8 cellular contexts compared by ENCODE assay signal in genomic region chr1:234601217-234602017, GRCh38. TPM values are rescaled to one million over a fixed set of nuclear protein-coding genes. Genes with fewer than 3 reads are reported as not detected.
DNase-seq lines count a peak whose midpoint lies in the region; ATAC-seq and TF ChIP-seq lines count a peak whose summit lies in the region.

No MANE protein-coding gene starts in this region.

- peak overlapping the region; percentile 53 for H3K4me3 ChIP-seq in WERI-Rb-1 (ENCODE audit: low read depth, low read length)
- H3K4me3 ChIP-seq in right cardiac atrium (ENCODE audit: low read length) = no peak overlapping the region

- intact Hi-C loops in right cardiac atrium (cut with DNase I) = loop anchor here in 1 of 4 donors (2.0 to 5.0 kb wide), 2 partner anchors 381 to 481 kb away; no protein-coding TSS in a partner anchor

- in situ Hi-C loops in G401 (cut with HindIII; ENCODE audit: low sequenced_read_pairs) = loop anchor here (25.0 kb wide), 1 partner anchor 486 kb away; no protein-coding TSS in a partner anchor

- peaks cover 44% of the 10 kb centered on the region for H3K36me3 ChIP-seq in WERI-Rb-1

- H3K9me3 ChIP-seq in WERI-Rb-1 (ENCODE audit: severe bottlenecking) = no peaks in the 10 kb centered on the region
- no peaks in the 10 kb centered on the region for H3K9me3 ChIP-seq in right cardiac atrium (ENCODE audit: control insufficient read depth, low read length)

- no peak for TF ChIP-seq CTCF in WERI-Rb-1 (IDR thresholded peaks at IDR 0.05; ENCODE audit: low read depth, low read length)

- H3K4me1 ChIP-seq in right cardiac atrium (ENCODE audit: control insufficient read depth, insufficient read depth, low read length) = no peaks in the 10 kb centered on the region

- peaks cover 19 to 23% of the 10 kb centered on the region in 2 donors for H3K36me3 Mint-ChIP-seq in stimulated activated naive B cell treated with anti-CD40 and anti-IgM and Interleukin-4, amounts not matched to agents 10 μg/mL and 1 μg/mL and 100 μg/mL, for 72 hours

- no peaks in the 10 kb centered on the region for H3K27me3 Mint-ChIP-seq in stimulated activated naive B cell treated with anti-CD40 and anti-IgM and Interleukin-4, amounts not matched to agents 10 μg/mL and 1 μg/mL and 100 μg/mL, for 72 hours

- peak overlapping the region; percentile 82 for H3K27ac ChIP-seq in WERI-Rb-1
- H3K27ac ChIP-seq in right cardiac atrium (ENCODE audit: low read length) = peak overlapping the region; percentile 87

- WGBS in right cardiac atrium = 9% methylated on average over 10 of the region's 10 CpGs

- H3K9me3 Mint-ChIP-seq in stimulated activated naive B cell treated with anti-CD40 and anti-IgM and Interleukin-4, amounts not matched to agents 10 μg/mL and 1 μg/mL and 100 μg/mL, for 72 hours = no peaks in the 10 kb centered on the region

- peak overlapping the region in 1 of 2 donors; percentile 50 for H3K4me3 Mint-ChIP-seq in stimulated activated naive B cell treated with anti-CD40 and anti-IgM and Interleukin-4, amounts not matched to agents 10 μg/mL and 1 μg/mL and 100 μg/mL, for 72 hours

- H3K27me3 ChIP-seq in WERI-Rb-1 (ENCODE audit: insufficient read depth, low read depth, severe bottlenecking) (no peaks in the 10 kb centered on the region), right cardiac atrium (ENCODE audit: control insufficient read depth, insufficient read depth) (no peaks in the 10 kb centered on the region)

- H3K27ac Mint-ChIP-seq in stimulated activated naive B cell treated with anti-CD40 and anti-IgM and Interleukin-4, amounts not matched to agents 10 μg/mL and 1 μg/mL and 100 μg/mL, for 72 hours = peak overlapping the region; percentile 59

- peak; percentile 32 for DNase-seq in G401 (ENCODE audit: low spot score)
- DNase-seq in LHCN-M2 (ENCODE audit: low read depth) = peak; percentile 45
- no peak for DNase-seq in WERI-Rb-1
- no peak for DNase-seq in right cardiac atrium
- DNase-seq in stimulated activated naive B cell treated with anti-CD40 and anti-IgM and Interleukin-4, amounts not matched to agents 10 μg/mL and 1 μg/mL and 100 μg/mL, for 72 hours = no peak
- DNase-seq in stimulated activated CD4-positive, alpha-beta T cell treated with anti-CD3 and anti-CD28 coated beads, Interleukin-2, amount 100 ng/mL, for 24 hours = no peak
- DNase-seq in NCI-H146 treated with DMSO at 0.1 percent for 48 hours (lab: John Stamatoyannopoulos, UW; ENCODE audit: unreplicated experiment) = no peak
- no peak for DNase-seq in NCI-H748 treated with DMSO at 0.1 percent for 48 hours (lab: John Stamatoyannopoulos, UW)

- peaks cover 31 to 68% of the 10 kb centered on the region in 2 donors for H3K4me1 Mint-ChIP-seq in stimulated activated naive B cell treated with anti-CD40 and anti-IgM and Interleukin-4, amounts not matched to agents 10 μg/mL and 1 μg/mL and 100 μg/mL, for 72 hours

- no peak for ATAC-seq in right cardiac atrium
- ATAC-seq in stimulated activated naive B cell treated with anti-CD40 and anti-IgM and Interleukin-4, amounts not matched to agents 10 μg/mL and 1 μg/mL and 100 μg/mL, for 72 hours (replicated peaks) = no peak

RNA-seq across cellular contexts. Expression of gene IRF2BP2, which starts 8.6 kb away (rescaled TPM):
- total RNA-seq in G401 (2014; rRNA removed; shearing (Covaris generic)) = 41.1 and 44.7 TPM in 2 replicates
- total RNA-seq in LHCN-M2 (2014; rRNA removed) (42.2 and 46.9 TPM in 2 replicates), right cardiac atrium (100 to 1,000 TPM in 3 of 4 donors, 10 to 100 TPM in 1; 92.3 to 123 (median 108) TPM)
- 38.4 TPM for polyA plus RNA-seq in LHCN-M2 (2012)
- 69.3 TPM for polyA plus RNA-seq in right cardiac atrium

Comparison
In these comparisons a context has a peak if more than half of its experiments do, and no peak if none do; other contexts are left out.
1. DNase-seq: peak in G401 (single experiment) and LHCN-M2 (single experiment); none in WERI-Rb-1 (single experiment), right cardiac atrium (0 of 3), stimulated activated naive B cell treated with anti-CD40 and anti-IgM and Interleukin-4, amounts not matched to agents 10 μg/mL and 1 μg/mL and 100 μg/mL, for 72 hours (single experiment), stimulated activated CD4-positive, alpha-beta T cell treated with anti-CD3 and anti-CD28 coated beads, Interleukin-2, amount 100 ng/mL, for 24 hours (0 of 2), NCI-H146 treated with DMSO at 0.1 percent for 48 hours (single experiment) and NCI-H748 treated with DMSO at 0.1 percent for 48 hours (single experiment).